Comparison of ENCODE assay signal across 18 cellular contexts in the genomic region with DNA sequence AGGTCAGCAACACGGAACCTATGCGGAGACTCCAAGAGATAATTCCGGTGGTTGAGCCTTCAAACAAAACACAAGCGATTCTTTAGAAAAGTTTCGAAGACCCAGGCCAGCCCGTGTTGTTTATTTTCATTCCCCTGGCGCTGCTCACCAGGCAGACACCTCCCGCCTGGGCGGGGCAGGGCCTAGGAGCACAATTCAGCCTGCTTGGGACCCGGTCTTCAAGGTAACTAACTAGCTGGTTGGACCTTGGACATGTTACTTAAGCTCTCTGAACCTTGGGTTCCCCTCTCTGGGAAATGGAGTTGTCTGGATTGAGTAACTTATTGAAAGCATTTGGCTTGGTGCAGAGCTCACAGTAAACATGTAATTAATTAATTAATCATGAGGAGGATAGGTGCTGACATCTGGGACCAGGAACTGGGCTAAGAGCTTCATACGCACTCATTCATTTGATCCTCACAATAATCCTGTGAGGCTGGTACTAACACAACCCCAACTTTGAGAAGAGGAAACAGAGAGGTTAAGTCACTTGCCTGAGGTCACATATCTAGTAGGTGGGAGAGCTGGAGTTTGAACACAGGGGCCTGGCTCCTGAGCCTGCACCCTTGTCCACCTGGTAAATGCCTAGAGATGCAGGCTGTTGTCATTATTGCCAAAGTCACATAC.
DNase-seq lines count a peak whose midpoint lies in the region; ATAC-seq lines count a peak whose summit lies in the region.
"Had no signal": no experiment of that assay in that cellular context is flagged by ENCODE, and none has a peak within 500 bp of the region (broad histone marks: within the 10 kb centered on the region; RNA-seq: fewer than 3 reads in every experiment).

No MANE protein-coding gene starts in this region.

- H2BK5ac ChIP-seq in neuronal stem cell (ENCODE audit: low read length), result no peak overlapping the region

- peak overlapping the region in 5 of 11 experiments; percentile 11 to 64 (median 59); a peak in 5 of 22 replicates for H3K27ac ChIP-seq in BLaER1 treated with 17β-estradiol and CSF1 and Interleukin-3, amounts not matched to agents 10 nM and 100 nM
- H3K27ac ChIP-seq in epithelial cell of prostate, result peak overlapping the region; percentile 74
- no peak overlapping the region for H3K27ac ChIP-seq in neuronal stem cell (replicated peaks; ENCODE audit: low read length)
- H3K27ac ChIP-seq: gastrocnemius medialis, left ventricle myocardium inferior, neutrophil, thoracic aorta had no signal

- ATAC-seq in GM19455 (IDR thresholded peaks at IDR 0.05; ENCODE audit: unreplicated experiment), result no peak
- ATAC-seq: stimulated activated memory B cell treated with anti-CD40 and anti-IgM and Interleukin-4, amounts not matched to agents 10 μg/mL and 1 μg/mL and 100 μg/mL, for 72 hours had no signal

- H2BK120ac ChIP-seq in neuronal stem cell (ENCODE audit: low read depth, low read length), result no peak overlapping the region

- H4K8ac ChIP-seq in neuronal stem cell (ENCODE audit: low read depth, low read length), result no peak overlapping the region

- 0 out of 22 replicates have a peak overlapping the region, but pooled peaks of 1 of the 11 experiments have one; percentile 0 for H3K9ac ChIP-seq in BLaER1 treated with 17β-estradiol and CSF1 and Interleukin-3, amounts not matched to agents 10 nM and 100 nM
- H3K9ac ChIP-seq in neuronal stem cell (ENCODE audit: low read depth, low read length, poor library complexity), result no peak overlapping the region

- no peak overlapping the region for H3K14ac ChIP-seq in neuronal stem cell (ENCODE audit: low read length)

- H3K4me1 ChIP-seq in BLaER1 treated with 17β-estradiol and CSF1 and Interleukin-3, amounts not matched to agents 10 nM and 100 nM, result peaks cover 51 to 74% (median 62%) of the 10 kb centered on the region in 10 experiments
- peaks cover 3 to 4% of the 10 kb centered on the region in 2 donors for H3K4me1 ChIP-seq in neuronal stem cell (ENCODE audit: control insufficient read depth in 2 of 2, insufficient read depth in 1 of 2, low read depth in 1 of 2, low read length in 2 of 2)

- DNase-seq in H7 (peak; percentile 25), epithelial cell of prostate (ENCODE audit: low read depth, low spot score) (no peak), neuronal stem cell (ENCODE audit: low spot score) (no peak), SHP77 (lab: John Stamatoyannopoulos, UW) (no peak), glomerular visceral epithelial cell (ENCODE audit: extremely low spot score) (no peak)
- DNase-seq: activated CD4-positive, alpha-beta T cell treated with anti-CD3 and anti-CD28 coated beads for 48 hours; CD8-positive, alpha-beta memory T cell; KBM-7; left ventricle myocardium inferior; NCI-H2029 treated with DMSO at 0.1 percent for 48 hours; NCI-H446 treated with DMSO at 0.1 percent for 48 hours; RPMI8226 had no signal

- H3K18ac ChIP-seq in neuronal stem cell (ENCODE audit: low read length), result peak overlapping the region; percentile 35

- peaks cover 0 to 13% (median 0%) of the 10 kb centered on the region in 11 experiments; a peak in 3 of 22 replicates for H4K20me1 ChIP-seq in BLaER1 treated with 17β-estradiol and CSF1 and Interleukin-3, amounts not matched to agents 10 nM and 100 nM

- H3K79me1 ChIP-seq in neuronal stem cell (ENCODE audit: low read depth, low read length), result no peaks in the 10 kb centered on the region

- H3K23ac ChIP-seq in neuronal stem cell (ENCODE audit: low read depth, low read length, poor library complexity), result no peak overlapping the region

- no peak overlapping the region for H3K4me3 ChIP-seq in BLaER1 treated with 17β-estradiol and CSF1 and Interleukin-3, amounts not matched to agents 10 nM and 100 nM
- no peak overlapping the region for H3K4me3 ChIP-seq in H7 (ENCODE audit: insufficient read depth, low read depth, low read length)
- no peak overlapping the region for H3K4me3 ChIP-seq in neuronal stem cell (ENCODE audit: low read length in 2 of 2)
- H3K4me3 ChIP-seq: gastrocnemius medialis, left ventricle myocardium inferior, thoracic aorta had no signal

- no peak overlapping the region for H4K91ac ChIP-seq in neuronal stem cell (ENCODE audit: low read depth, low read length, poor library complexity)

- no peak overlapping the region for H2AK5ac ChIP-seq in neuronal stem cell (ENCODE audit: low read depth, low read length)

- no peak overlapping the region for H2BK12ac ChIP-seq in neuronal stem cell (ENCODE audit: low read length)

- H3K9me3 ChIP-seq in BLaER1 treated with 17β-estradiol and CSF1 and Interleukin-3, amounts not matched to agents 10 nM and 100 nM (replicated peaks in 1 of 11), result no peaks in the 10 kb centered on the region
- H3K9me3 ChIP-seq in neuronal stem cell (replicated peaks in 1 of 2; ENCODE audit: control insufficient read depth in 2 of 2, insufficient read depth in 1 of 2, low read depth in 1 of 2, low read length in 2 of 2), result no peaks in the 10 kb centered on the region
- H3K9me3 ChIP-seq: gastrocnemius medialis, left ventricle myocardium inferior, neutrophil, thoracic aorta had no signal

- no CpG with 5 or more reads among the region's 11 CpGs for WGBS in neuronal stem cell (ENCODE audit: extremely low coverage in 2 of 2, insufficient read length in 2 of 2, insufficient replicate concordance in 1 of 2), 2 donors

- no peak overlapping the region for H2BK15ac ChIP-seq in neuronal stem cell (ENCODE audit: low read length)

- H3K27me3 ChIP-seq in BLaER1 treated with 17β-estradiol and CSF1 and Interleukin-3, amounts not matched to agents 10 nM and 100 nM, result no peaks in the 10 kb centered on the region
- H3K27me3 ChIP-seq in H7 (ENCODE audit: control insufficient read depth, insufficient read depth, low read length) (no peaks in the 10 kb centered on the region; the same call in 1 of the 2 replicates), neuronal stem cell (ENCODE audit: control insufficient read depth in 3 of 3, insufficient read depth in 3 of 3, low read depth in 1 of 3, low read length in 3 of 3) (no peaks in the 10 kb centered on the region)
- H3K27me3 ChIP-seq: gastrocnemius medialis, neutrophil had no signal

- H2AFZ ChIP-seq in neuronal stem cell (ENCODE audit: low read length), result no peak overlapping the region

- H3K4me2 ChIP-seq in BLaER1 treated with 17β-estradiol and CSF1 and Interleukin-3, amounts not matched to agents 10 nM and 100 nM, result peak overlapping the region in 8 of 11 experiments; percentile 49 to 71 (median 68); a peak in 9 of 22 replicates
- H3K4me2 ChIP-seq in neuronal stem cell (ENCODE audit: insufficient read depth, low read length, poor library complexity, severe bottlenecking), result no peak overlapping the region

- no peak overlapping the region for H3K4ac ChIP-seq in neuronal stem cell (ENCODE audit: low read length)

- H3K36me3 ChIP-seq in BLaER1 treated with 17β-estradiol and CSF1 and Interleukin-3, amounts not matched to agents 10 nM and 100 nM, result peaks cover 15 to 64% (median 48%) of the 10 kb centered on the region in 11 experiments; a peak in 20 of 22 replicates
- H3K36me3 ChIP-seq in H7 (replicated peaks; ENCODE audit: control insufficient read depth, insufficient read depth, low read length), result no peaks in the 10 kb centered on the region
- H3K36me3 ChIP-seq in neuronal stem cell (replicated peaks in 1 of 2; ENCODE audit: control insufficient read depth in 2 of 2, insufficient read depth in 2 of 2, low read length in 2 of 2), result peaks cover 0 to 3% of the 10 kb centered on the region in 2 donors
